In genomic region chr3:53819163-53819868, GRCh38 we compare ENCODE assay signal across 22 cellular contexts. TPM values are rescaled to one million over a fixed set of nuclear protein-coding genes. Genes with fewer than 3 reads are reported as not detected.
A peak's percentile ranks its signal among the peaks of the same experiment; 100 is the strongest.
DNase-seq lines count a peak whose midpoint lies in the region; ATAC-seq lines count a peak whose summit lies in the region.
"Had no signal": no experiment of that assay in that cellular context is flagged by ENCODE, and none has a peak within 500 bp of the region (broad histone marks: within the 10 kb centered on the region; RNA-seq: fewer than 3 reads in every experiment).

No MANE protein-coding gene starts in this region.

- no peaks in the 10 kb centered on the region for H3K9me3 ChIP-seq in right cardiac atrium (ENCODE audit: control insufficient read depth, low read length)

- no peak overlapping the region for H2BK5ac ChIP-seq in mesendoderm (ENCODE audit: low read length)

- H3K4me2 ChIP-seq in mesendoderm (ENCODE audit: low read length): no peak overlapping the region

- peaks cover 6 to 13% of the 10 kb centered on the region in 2 donors for H3K4me1 Mint-ChIP-seq in stimulated activated naive B cell treated with anti-CD40 and anti-IgM and Interleukin-4, amounts not matched to agents 10 μg/mL and 1 μg/mL and 100 μg/mL, for 72 hours
- peaks cover 5% of the 10 kb centered on the region for H3K4me1 Mint-ChIP-seq in activated naive CD4-positive, alpha-beta T cell treated with anti-CD3 and anti-CD28 coated beads, Interleukin-2, amount 10 ng/mL, durations not matched to agents 7 days and 5 days

- H3K4me1 ChIP-seq in right cardiac atrium (ENCODE audit: control insufficient read depth, insufficient read depth, low read length) (peaks cover 2% of the 10 kb centered on the region), mesendoderm (ENCODE audit: control insufficient read depth, low read depth, low read length) (no peaks in the 10 kb centered on the region)

- H3K27me3 ChIP-seq in right cardiac atrium (ENCODE audit: control insufficient read depth, insufficient read depth) (no peaks in the 10 kb centered on the region), mesendoderm (ENCODE audit: insufficient read depth, low read length, poor library complexity) (no peaks in the 10 kb centered on the region)

- no peak overlapping the region for H3K18ac ChIP-seq in mesendoderm (ENCODE audit: low read length)

- intact Hi-C loops in cardiac septum (cut with DNase I) (no loop called here), right cardiac atrium (cut with DNase I) (no loop called here)

- H3K27me3 Mint-ChIP-seq in stimulated activated naive B cell treated with anti-CD40 and anti-IgM and Interleukin-4, amounts not matched to agents 10 μg/mL and 1 μg/mL and 100 μg/mL, for 72 hours: peaks cover 12 to 23% of the 10 kb centered on the region in 2 donors
- peaks cover 30% of the 10 kb centered on the region for H3K27me3 Mint-ChIP-seq in activated naive CD4-positive, alpha-beta T cell treated with anti-CD3 and anti-CD28 coated beads, Interleukin-2, amount 10 ng/mL, durations not matched to agents 7 days and 5 days

- no peak overlapping the region for H2AK5ac ChIP-seq in mesendoderm (ENCODE audit: low read length)

- no peak overlapping the region for H2BK15ac ChIP-seq in mesendoderm (replicated peaks; ENCODE audit: low read depth)

- CTCF ChIA-PET in activated naive CD4-positive, alpha-beta T cell treated with anti-CD3 and anti-CD28 coated beads, Interleukin-2, amount 10 ng/mL, durations not matched to agents 7 days and 5 days (lab: Charles Lee): no interaction called here

- H3K36me3 Mint-ChIP-seq in stimulated activated naive B cell treated with anti-CD40 and anti-IgM and Interleukin-4, amounts not matched to agents 10 μg/mL and 1 μg/mL and 100 μg/mL, for 72 hours: peaks cover 66 to 77% of the 10 kb centered on the region in 2 donors
- H3K36me3 Mint-ChIP-seq in activated naive CD4-positive, alpha-beta T cell treated with anti-CD3 and anti-CD28 coated beads, Interleukin-2, amount 10 ng/mL, durations not matched to agents 7 days and 5 days: no peaks in the 10 kb centered on the region
- H3K36me3 Mint-ChIP-seq: CD8-positive, alpha-beta memory T cell had no signal

- peak overlapping the region; percentile 63 for H3K27ac Mint-ChIP-seq in stimulated activated naive B cell treated with anti-CD40 and anti-IgM and Interleukin-4, amounts not matched to agents 10 μg/mL and 1 μg/mL and 100 μg/mL, for 72 hours
- no peak overlapping the region for H3K27ac Mint-ChIP-seq in activated naive CD4-positive, alpha-beta T cell treated with anti-CD3 and anti-CD28 coated beads, Interleukin-2, amount 10 ng/mL, durations not matched to agents 7 days and 5 days
- H3K27ac Mint-ChIP-seq: CD8-positive, alpha-beta memory T cell; H9 had no signal

- ATAC-seq in right cardiac atrium (no peak), left lobe of liver (no peak)
- ATAC-seq in stimulated activated naive B cell treated with anti-CD40 and anti-IgM and Interleukin-4, amounts not matched to agents 10 μg/mL and 1 μg/mL and 100 μg/mL, for 72 hours (replicated peaks): no peak
- ATAC-seq: PC-3 had no signal

- H3K79me1 ChIP-seq in mesendoderm (ENCODE audit: low read length): no peaks in the 10 kb centered on the region

- H3K27ac ChIP-seq in right cardiac atrium (ENCODE audit: low read length): no peak overlapping the region
- H3K27ac ChIP-seq in mesendoderm (ENCODE audit: low read depth, low read length): no peak overlapping the region

- no peak overlapping the region for H2BK120ac ChIP-seq in mesendoderm (ENCODE audit: low read depth, low read length)

- no peak overlapping the region for H3K4ac ChIP-seq in mesendoderm (ENCODE audit: low read depth, low read length)

- no peaks in the 10 kb centered on the region for H3K36me3 ChIP-seq in mesendoderm (ENCODE audit: control insufficient read depth, insufficient read depth, low read length)

- no peak overlapping the region for H3K9ac ChIP-seq in mesendoderm (ENCODE audit: low read length)

- H4K5ac ChIP-seq in mesendoderm (ENCODE audit: low read length): no peak overlapping the region

- no peak overlapping the region for H3K56ac ChIP-seq in mesendoderm (ENCODE audit: low read length)

- DNase-seq in cardiac septum (ENCODE audit: low spot score) (peak; percentile 57), right cardiac atrium (no peak), left lobe of liver (ENCODE audit: low spot score) (peak; percentile 37), NOMO-1 treated with DMSO at 0.1 percent for 48 hours (lab: John Stamatoyannopoulos, UW; ENCODE audit: unreplicated experiment) (no peak), mesendoderm (no peak)
- no peak for DNase-seq in stimulated activated naive B cell treated with anti-CD40 and anti-IgM and Interleukin-4, amounts not matched to agents 10 μg/mL and 1 μg/mL and 100 μg/mL, for 72 hours
- no peak for DNase-seq in activated naive CD4-positive, alpha-beta T cell treated with anti-CD3 and anti-CD28 coated beads, Interleukin-2, amount 10 ng/mL, durations not matched to agents 7 days and 5 days
- DNase-seq: AML-193; C1 segment of cervical spinal cord; CD8-positive, alpha-beta memory T cell; H9; KG1; MV-4-11; NCI-H1694; NCI-H446; NCI-H526 treated with DMSO at 0.1 percent for 48 hours; PC-3; Right ventricle myocardium superior had no signal

- H3K79me2 ChIP-seq in mesendoderm (ENCODE audit: control insufficient read depth, insufficient read depth, low read length): no peaks in the 10 kb centered on the region

- H3K9me3 Mint-ChIP-seq in stimulated activated naive B cell treated with anti-CD40 and anti-IgM and Interleukin-4, amounts not matched to agents 10 μg/mL and 1 μg/mL and 100 μg/mL, for 72 hours: no peaks in the 10 kb centered on the region
- no peaks in the 10 kb centered on the region for H3K9me3 Mint-ChIP-seq in activated naive CD4-positive, alpha-beta T cell treated with anti-CD3 and anti-CD28 coated beads, Interleukin-2, amount 10 ng/mL, durations not matched to agents 7 days and 5 days
- H3K9me3 Mint-ChIP-seq: CD8-positive, alpha-beta memory T cell; H9 had no signal

- H3K4me3 ChIP-seq in right cardiac atrium (ENCODE audit: low read length): no peak overlapping the region
- H3K4me3 ChIP-seq in mesendoderm (ENCODE audit: low read length): no peak overlapping the region

- no peak overlapping the region for H3K23ac ChIP-seq in mesendoderm (ENCODE audit: low read length)

- no peak overlapping the region for H3K4me3 Mint-ChIP-seq in stimulated activated naive B cell treated with anti-CD40 and anti-IgM and Interleukin-4, amounts not matched to agents 10 μg/mL and 1 μg/mL and 100 μg/mL, for 72 hours
- H3K4me3 Mint-ChIP-seq in activated naive CD4-positive, alpha-beta T cell treated with anti-CD3 and anti-CD28 coated beads, Interleukin-2, amount 10 ng/mL, durations not matched to agents 7 days and 5 days: no peak overlapping the region
- H3K4me3 Mint-ChIP-seq: CD8-positive, alpha-beta memory T cell; H9 had no signal

- 88% methylated on average over 14 of the region's 14 CpGs for WGBS in right cardiac atrium
- no CpG with 5 or more reads among the region's 14 CpGs for WGBS in mesendoderm (ENCODE audit: extremely low coverage, insufficient coverage, low lambda C conversion rate)

- H4K8ac ChIP-seq in mesendoderm (ENCODE audit: low read depth, low read length): no peak overlapping the region

RNA-seq across cellular contexts. Expression of gene CHDH, which starts 26.9 kb away (rescaled TPM):
- total RNA-seq in cardiac septum: 0.92 TPM
- total RNA-seq in right cardiac atrium: 1 to 10 TPM; 4.6 to 8.2 (median 6.9) TPM
- polyA plus RNA-seq in right cardiac atrium: 2.2 TPM
- total RNA-seq in left lobe of liver: 44.7 TPM
- polyA plus RNA-seq in mesendoderm (2013, experiment 1 of 2): 2.1 TPM
- 2.1 TPM for polyA plus RNA-seq in mesendoderm (2013, experiment 2 of 2)
- total RNA-seq: RPMI7951 had no signal
- polyA plus RNA-seq: CD8-positive, alpha-beta memory T cell had no signal

RNA-seq across cellular contexts. Expression of gene IL17RB, which starts 27.1 kb away (rescaled TPM):
- total RNA-seq in cardiac septum: 0.08 TPM
- total RNA-seq in right cardiac atrium: 1 to 10 TPM; 1.4 to 2.9 (median 2.2) TPM
- polyA plus RNA-seq in right cardiac atrium: 1.3 TPM
- 23.2 TPM for total RNA-seq in left lobe of liver
- 2.6 TPM for polyA plus RNA-seq in mesendoderm (2013, experiment 1 of 2)
- 2.5 TPM for polyA plus RNA-seq in mesendoderm (2013, experiment 2 of 2)
- total RNA-seq: A172, RPMI7951, SK-MEL-5 had no signal
- polyA plus RNA-seq: AG04450 had no signal

Comparison
In these comparisons a context has a peak if more than half of its experiments do, and no peak if none do; other contexts are left out.
1. DNase-seq: peak in cardiac septum (single experiment) and left lobe of liver (single experiment); none in right cardiac atrium (0 of 3), stimulated activated naive B cell treated with anti-CD40 and anti-IgM and Interleukin-4, amounts not matched to agents 10 μg/mL and 1 μg/mL and 100 μg/mL, for 72 hours (single experiment), NOMO-1 treated with DMSO at 0.1 percent for 48 hours (single experiment), mesendoderm (single experiment) and activated naive CD4-positive, alpha-beta T cell treated with anti-CD3 and anti-CD28 coated beads, Interleukin-2, amount 10 ng/mL, durations not matched to agents 7 days and 5 days (single experiment).